1 cellular context compared by ENCODE assay signal in genomic region chr3:170372190-170372879, GRCh38.
TF ChIP-seq lines count a peak whose summit lies in the region.

No MANE protein-coding gene starts in this region.

TF ChIP-seq in WTC11, 78 proteins besides CTCF, POLR2A, EP300 and RAD21 (continued from another document):
- no peak for TF ChIP-seq HMGXB4 (CRISPR knock-in tag; IDR thresholded peaks at IDR 0.05)
- no peak for TF ChIP-seq PREB (CRISPR knock-in tag; IDR thresholded peaks at IDR 0.05; ENCODE audit: borderline replicate concordance)
- no peak for TF ChIP-seq MAX (CRISPR knock-in tag; IDR thresholded peaks at IDR 0.05)
